ENCODE assay signal across 33 cellular contexts in the genomic region with DNA sequence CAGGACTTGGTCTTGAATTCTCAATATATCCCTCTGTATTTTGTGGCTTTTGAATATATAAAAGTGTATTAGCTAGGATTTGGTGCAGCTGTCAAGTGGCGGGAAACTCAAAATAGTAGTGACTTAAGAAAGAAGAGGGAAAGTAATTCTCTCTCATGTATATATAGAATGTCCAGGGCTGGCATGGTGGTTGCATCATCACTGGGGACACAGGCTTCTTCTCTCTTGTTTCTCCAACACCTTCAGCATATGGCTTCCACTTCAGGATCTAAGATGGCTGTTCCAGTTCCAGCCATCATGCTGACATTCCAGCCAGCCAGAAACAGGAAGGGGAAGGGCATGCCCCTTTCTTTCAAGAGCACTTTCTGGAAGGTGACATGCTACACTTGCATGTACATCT. TPM values are rescaled to one million over a fixed set of nuclear protein-coding genes. Genes with fewer than 3 reads are reported as not detected.
"Had no signal": no experiment of that assay in that cellular context is flagged by ENCODE, and none has a peak within 500 bp of the region (broad histone marks: within the 10 kb centered on the region; RNA-seq: fewer than 3 reads in every experiment).

No MANE protein-coding gene starts in this region.

- H3K9ac ChIP-seq: neural progenitor cell, parathyroid adenoma had no signal

- H2AFZ ChIP-seq: neural progenitor cell, parathyroid adenoma had no signal

- H3K4me3 Mint-ChIP-seq: naive thymus-derived CD4-positive, alpha-beta T cell; natural killer cell; nephron; neural progenitor cell; stimulated activated effector memory CD8-positive, alpha-beta T cell treated with anti-CD3 and anti-CD28 coated beads, Interleukin-12 subunit alpha, Interleukin-12 subunit beta, amount 100 ng/mL, for 72 hours; stimulated activated naive B cell treated with anti-CD40 and anti-IgM and Interleukin-4, amounts not matched to agents 10 μg/mL and 1 μg/mL and 100 μg/mL, for 72 hours; stimulated activated naive CD8-positive, alpha-beta T cell treated with anti-CD3 and anti-CD28 coated beads, Interleukin-15, Interleukin-2, amounts not matched to agents 100 ng/mL and 50 ng/mL, for 24 hours; type B pancreatic cell had no signal

- H3K4me1 Mint-ChIP-seq: natural killer cell, nephron had no signal

- ATAC-seq: naive thymus-derived CD4-positive, alpha-beta T cell; natural killer cell; psoas muscle; right cardiac atrium; sciatic nerve; stimulated activated effector memory CD8-positive, alpha-beta T cell treated with anti-CD3 and anti-CD28 coated beads, Interleukin-12 subunit alpha, Interleukin-12 subunit beta, amount 100 ng/mL, for 72 hours; stimulated activated naive B cell treated with anti-CD40 and anti-IgM and Interleukin-4, amounts not matched to agents 10 μg/mL and 1 μg/mL and 100 μg/mL, for 72 hours; upper lobe of right lung had no signal

- H3K9me3 Mint-ChIP-seq: natural killer cell; nephron; neural progenitor cell; stimulated activated effector memory CD8-positive, alpha-beta T cell treated with anti-CD3 and anti-CD28 coated beads, Interleukin-12 subunit alpha, Interleukin-12 subunit beta, amount 100 ng/mL, for 72 hours; stimulated activated naive CD8-positive, alpha-beta T cell treated with anti-CD3 and anti-CD28 coated beads, Interleukin-15, Interleukin-2, amounts not matched to agents 100 ng/mL and 50 ng/mL, for 24 hours; type B pancreatic cell had no signal

- H3K9me3 ChIP-seq: ovary, stomach, thoracic aorta, thyroid gland, tibial nerve, upper lobe of right lung, uterus had no signal

- H3K4me1 ChIP-seq: neural progenitor cell, parathyroid adenoma, psoas muscle, stomach, thyroid gland, upper lobe of right lung, uterus had no signal

- H3K79me2 ChIP-seq: parathyroid adenoma had no signal

- H3K27me3 ChIP-seq: ovary, stomach, thyroid gland, tibial nerve, upper lobe of right lung, uterus had no signal

- H3K36me3 Mint-ChIP-seq: naive thymus-derived CD4-positive, alpha-beta T cell; natural killer cell; neural progenitor cell; stimulated activated effector memory CD8-positive, alpha-beta T cell treated with anti-CD3 and anti-CD28 coated beads, Interleukin-12 subunit alpha, Interleukin-12 subunit beta, amount 100 ng/mL, for 72 hours; type B pancreatic cell had no signal

- H3K4me2 ChIP-seq: neural progenitor cell had no signal

- H3K27ac ChIP-seq: neural progenitor cell, ovary, parathyroid adenoma, psoas muscle, stomach, thoracic aorta, thyroid gland, tibial nerve, upper lobe of right lung, uterus had no signal

- H3K27ac Mint-ChIP-seq: naive thymus-derived CD4-positive, alpha-beta T cell; natural killer cell; nephron; neural progenitor cell; progenitor cell of endocrine pancreas; stimulated activated effector memory CD8-positive, alpha-beta T cell treated with anti-CD3 and anti-CD28 coated beads, Interleukin-12 subunit alpha, Interleukin-12 subunit beta, amount 100 ng/mL, for 72 hours; stimulated activated naive B cell treated with anti-CD40 and anti-IgM and Interleukin-4, amounts not matched to agents 10 μg/mL and 1 μg/mL and 100 μg/mL, for 72 hours; stimulated activated naive CD8-positive, alpha-beta T cell treated with anti-CD3 and anti-CD28 coated beads, Interleukin-15, Interleukin-2, amounts not matched to agents 100 ng/mL and 50 ng/mL, for 24 hours; type B pancreatic cell had no signal

- H3K4me3 ChIP-seq: neural progenitor cell, ovary, psoas muscle, stomach, thoracic aorta, thyroid gland, tibial nerve, upper lobe of right lung, uterus had no signal

- DNase-seq: naive thymus-derived CD4-positive, alpha-beta T cell; natural killer cell; occipital lobe; ovary; posterior cingulate gyrus; psoas muscle; right cardiac atrium; small intestine; stimulated activated CD4-positive, alpha-beta T cell treated with anti-CD3 and anti-CD28 coated beads, Interleukin-15, amount 100 ng/mL, for 24 hours; stimulated activated CD4-positive, alpha-beta T cell treated with anti-CD3 and anti-CD28 coated beads, Interleukin-2, amount 100 ng/mL, for 24 hours; stimulated activated CD4-positive, alpha-beta T cell treated with anti-CD3 and anti-CD28 coated beads, Interleukin-2, amount 100 ng/mL, for 48 hours; stimulated activated CD4-positive, alpha-beta T cell treated with anti-CD3 and anti-CD28 coated beads, Interleukin-4, amount 100 ng/mL, for 24 hours; stimulated activated naive B cell treated with anti-CD40 and anti-IgM and Interleukin-4, amounts not matched to agents 10 μg/mL and 1 μg/mL and 100 μg/mL, for 72 hours; stimulated activated naive CD4-positive, alpha-beta T cell treated with Interleukin-2 at 50 U/mL for 16 hours; stomach; thyroid gland; upper lobe of right lung; uterus had no signal

- H3K36me3 ChIP-seq: neural progenitor cell, ovary, stomach, thoracic aorta, thyroid gland, tibial nerve, upper lobe of right lung, uterus had no signal

RNA-seq across cellular contexts. Expression of gene GPR6, which starts 11.8 kb away (rescaled TPM):
- total RNA-seq: naive thymus-derived CD4-positive, alpha-beta T cell; natural killer cell; occipital lobe; osteoblast; ovary; progenitor cell of endocrine pancreas; psoas muscle; renal cortical epithelial cell; right cardiac atrium; sciatic nerve; skeletal muscle tissue; stomach; subcutaneous adipose tissue; thoracic aorta; thyroid gland; tibial nerve; upper lobe of right lung; urinary bladder; uterus had no signal
- polyA plus RNA-seq: naive thymus-derived CD4-positive, alpha-beta T cell; ovary; psoas muscle; right cardiac atrium; urinary bladder had no signal
